Comparison of ENCODE assay signal across 20 cellular contexts in genomic region chr7:132666786-132667185, GRCh38.
DNase-seq lines count a peak whose midpoint lies in the region; ATAC-seq and TF ChIP-seq lines count a peak whose summit lies in the region.
"Had no signal": no experiment of that assay in that cellular context is flagged by ENCODE, and none has a peak within 500 bp of the region (broad histone marks: within the 10 kb centered on the region; RNA-seq: fewer than 3 reads in every experiment).

No MANE protein-coding gene starts in this region.

- H3K9me3 ChIP-seq in CD8-positive, alpha-beta T cell (ENCODE audit: low read length), result no peaks in the 10 kb centered on the region
- H3K9me3 ChIP-seq in upper lobe of left lung (no peaks in the 10 kb centered on the region), left lung (no peaks in the 10 kb centered on the region)
- H3K9me3 ChIP-seq: esophagus squamous epithelium, tibial artery had no signal

- H3K36me3 Mint-ChIP-seq in T-helper 1 cell treated with Interleukin-12 subunit alpha and Interleukin-12 subunit beta and Interleukin-4 antibody, amounts not matched to agents 30 μg/mL and 1 μg/mL, for 36 hours (ENCODE audit: low read depth), result peaks cover 7% of the 10 kb centered on the region
- H3K36me3 Mint-ChIP-seq in CD8-positive, alpha-beta T cell, result no peaks in the 10 kb centered on the region
- H3K36me3 Mint-ChIP-seq in T-cell, result no peaks in the 10 kb centered on the region
- H3K36me3 Mint-ChIP-seq: CD14-positive monocyte, immature natural killer cell, naive B cell had no signal

- CTCF ChIA-PET in CD8-positive, alpha-beta T cell (lab: Charles Lee), result interaction anchor here (0.7 to 1.4 kb wide), 4 partner anchors 12 to 1474 kb away, joined by 3 to 4 read pairs (median 3); no protein-coding TSS in a partner anchor
- CTCF ChIA-PET in T-cell (lab: Charles Lee), result interaction anchor here in 1 of 2 donors (1.4 kb wide), 1 partner anchor 11 kb away, joined by 3 read pairs; no protein-coding TSS in a partner anchor

- intact Hi-C loops in CD8-positive, alpha-beta T cell (cut with DNase I, micrococcal nuclease), result no loop called here
- intact Hi-C loops in left lung (cut with DNase I), result no loop called here

- H3K27ac Mint-ChIP-seq in T-helper 1 cell treated with Interleukin-12 subunit alpha and Interleukin-12 subunit beta and Interleukin-4 antibody, amounts not matched to agents 30 μg/mL and 1 μg/mL, for 36 hours, result peak overlapping the region; percentile 90
- H3K27ac Mint-ChIP-seq in CD8-positive, alpha-beta T cell, result peak overlapping the region; percentile 85
- peak overlapping the region; percentile 79 to 88 for H3K27ac Mint-ChIP-seq in T-cell
- H3K27ac Mint-ChIP-seq: activated B cell treated with CpG ODN at 0.5 μM for 24 hours, naive B cell had no signal

- H3K4me3 Mint-ChIP-seq in T-helper 1 cell treated with Interleukin-12 subunit alpha and Interleukin-12 subunit beta and Interleukin-4 antibody, amounts not matched to agents 30 μg/mL and 1 μg/mL, for 36 hours, result peak overlapping the region; percentile 52
- H3K4me3 Mint-ChIP-seq in CD8-positive, alpha-beta T cell, result peak overlapping the region; percentile 66
- H3K4me3 Mint-ChIP-seq in T-cell, result peak overlapping the region; percentile 40 to 54 (median 42)
- H3K4me3 Mint-ChIP-seq: activated B cell treated with CpG ODN at 0.5 μM for 24 hours, CD14-positive monocyte, naive B cell had no signal

- 78 to 95% methylated on average over 2 of the region's 2 CpGs for WGBS in upper lobe of left lung, 2 donors

- TF ChIP-seq EP300 in upper lobe of left lung (IDR thresholded peaks at IDR 0.05), result no peak

- H3K4me1 ChIP-seq in CD8-positive, alpha-beta T cell (ENCODE audit: insufficient read depth, low read length), result peaks cover 12% of the 10 kb centered on the region
- peaks cover 0 to 6% (median 0%) of the 10 kb centered on the region in 4 donors for H3K4me1 ChIP-seq in upper lobe of left lung
- H3K4me1 ChIP-seq in left lung, result no peaks in the 10 kb centered on the region
- H3K4me1 ChIP-seq: esophagus squamous epithelium, tibial artery had no signal

- ATAC-seq in CD8-positive, alpha-beta T cell, result no peak
- ATAC-seq in T-cell (replicated peaks in 1 of 4) (no peak), upper lobe of left lung (ENCODE audit: low FRiP score in 2 of 2) (no peak), GM19467 (IDR thresholded peaks at IDR 0.05; ENCODE audit: unreplicated experiment) (no peak), left lung (no peak)
- ATAC-seq: HCT116 had no signal

- no peak for TF ChIP-seq CTCF in CD8-positive, alpha-beta T cell (IDR thresholded peaks at IDR 0.05)
- TF ChIP-seq CTCF in upper lobe of left lung (IDR thresholded peaks at IDR 0.05) (no peak), left lung (IDR thresholded peaks at IDR 0.05) (no peak)

- H3K9me3 Mint-ChIP-seq in T-helper 1 cell treated with Interleukin-12 subunit alpha and Interleukin-12 subunit beta and Interleukin-4 antibody, amounts not matched to agents 30 μg/mL and 1 μg/mL, for 36 hours, result peaks cover 8% of the 10 kb centered on the region
- H3K9me3 Mint-ChIP-seq in CD8-positive, alpha-beta T cell, result no peaks in the 10 kb centered on the region
- H3K9me3 Mint-ChIP-seq in T-cell, result no peaks in the 10 kb centered on the region
- H3K9me3 Mint-ChIP-seq: activated B cell treated with CpG ODN at 0.5 μM for 24 hours, immature natural killer cell had no signal

- no peak for DNase-seq in T-helper 1 cell
- DNase-seq in CD8-positive, alpha-beta T cell, result no peak
- DNase-seq in T-cell, result no peak
- peak; percentile 14 for DNase-seq in kidney tubule cell (ENCODE audit: low spot score)
- no peak for DNase-seq in upper lobe of left lung
- DNase-seq in left lung, result no peak
- DNase-seq: activated B cell treated with CpG ODN at 0.5 μM for 24 hours, dorsolateral prefrontal cortex, esophagus squamous epithelium, naive B cell, NCI-H1436, SW 1271, tibial artery had no signal

- no peak for TF ChIP-seq POLR2A in upper lobe of left lung (IDR thresholded peaks at IDR 0.05)

- H3K27me3 ChIP-seq in CD8-positive, alpha-beta T cell (ENCODE audit: insufficient read depth, low read length), result no peaks in the 10 kb centered on the region
- H3K27me3 ChIP-seq in upper lobe of left lung (no peaks in the 10 kb centered on the region), left lung (no peaks in the 10 kb centered on the region)
- H3K27me3 ChIP-seq: dorsolateral prefrontal cortex, esophagus squamous epithelium, tibial artery had no signal

- H3K4me3 ChIP-seq in CD8-positive, alpha-beta T cell (ENCODE audit: low read depth, low read length), result peak overlapping the region; percentile 15
- H3K4me3 ChIP-seq in upper lobe of left lung (no peak overlapping the region), left lung (no peak overlapping the region)
- H3K4me3 ChIP-seq: dorsolateral prefrontal cortex, esophagus squamous epithelium, lung, tibial artery had no signal

- H3K36me3 ChIP-seq in CD8-positive, alpha-beta T cell (ENCODE audit: insufficient read depth, low read length), result no peaks in the 10 kb centered on the region
- H3K36me3 ChIP-seq in upper lobe of left lung (no peaks in the 10 kb centered on the region), left lung (no peaks in the 10 kb centered on the region)
- H3K36me3 ChIP-seq: esophagus squamous epithelium, tibial artery had no signal

- H3K4me1 Mint-ChIP-seq in T-helper 1 cell treated with Interleukin-12 subunit alpha and Interleukin-12 subunit beta and Interleukin-4 antibody, amounts not matched to agents 30 μg/mL and 1 μg/mL, for 36 hours (ENCODE audit: low read depth), result peaks cover 9% of the 10 kb centered on the region
- peaks cover 12% of the 10 kb centered on the region for H3K4me1 Mint-ChIP-seq in CD8-positive, alpha-beta T cell (ENCODE audit: low read depth)
- H3K4me1 Mint-ChIP-seq in T-cell, result peaks cover 10 to 13% (median 11%) of the 10 kb centered on the region in 3 donors
- H3K4me1 Mint-ChIP-seq: activated B cell treated with CpG ODN at 0.5 μM for 24 hours had no signal

- POLR2A ChIA-PET in CD8-positive, alpha-beta T cell (lab: Charles Lee), result interaction anchor here (1.4 to 1.6 kb wide), 2 partner anchors 12 to 415 kb away, joined by 4 to 10 read pairs; partner anchors contain the start of gene CHCHD3
- POLR2A ChIA-PET in T-cell (lab: Charles Lee), result no interaction called here

- no peaks in the 10 kb centered on the region for H3K27me3 Mint-ChIP-seq in T-helper 1 cell treated with Interleukin-12 subunit alpha and Interleukin-12 subunit beta and Interleukin-4 antibody, amounts not matched to agents 30 μg/mL and 1 μg/mL, for 36 hours (ENCODE audit: low read depth)
- no peaks in the 10 kb centered on the region for H3K27me3 Mint-ChIP-seq in CD8-positive, alpha-beta T cell (ENCODE audit: low read depth)
- no peaks in the 10 kb centered on the region for H3K27me3 Mint-ChIP-seq in T-cell
- H3K27me3 Mint-ChIP-seq: activated B cell treated with CpG ODN at 0.5 μM for 24 hours, naive B cell had no signal

- no peak overlapping the region for H3K27ac ChIP-seq in CD8-positive, alpha-beta T cell (ENCODE audit: low read depth, low read length)
- no peak overlapping the region for H3K27ac ChIP-seq in upper lobe of left lung
- no peak overlapping the region for H3K27ac ChIP-seq in left lung
- H3K27ac ChIP-seq: 22Rv1, dorsolateral prefrontal cortex, esophagus squamous epithelium, tibial artery had no signal
